39 cellular contexts compared by ENCODE assay signal in genomic region chr3:156801746-156802145, GRCh38. TPM values are rescaled to one million over a fixed set of nuclear protein-coding genes. Genes with fewer than 3 reads are reported as not detected.
"Had no signal": no experiment of that assay in that cellular context is flagged by ENCODE, and none has a peak within 500 bp of the region (broad histone marks: within the 10 kb centered on the region; RNA-seq: fewer than 3 reads in every experiment).

No MANE protein-coding gene starts in this region.

- H3K4me1 Mint-ChIP-seq: activated naive CD8-positive, alpha-beta T cell treated with anti-CD3 and anti-CD28 coated beads for 36 hours; central memory CD8-positive, alpha-beta T cell had no signal

- ATAC-seq: activated CD8-positive, alpha-beta T cell treated with anti-CD3 and anti-CD28 coated beads for 36 hours; activated naive CD4-positive, alpha-beta T cell treated with anti-CD3 and anti-CD28 coated beads, Interleukin-2, amount 50 U/mL, for 72 hours; activated T-cell treated with anti-CD3 and anti-CD28 coated beads, Interleukin-2, amount 50 U/mL, for 4 hours; activated T-cell treated with anti-CD3 and anti-CD28 coated beads, Interleukin-2, amount 50 U/mL, for 72 hours; activated T-helper 17 cell treated with anti-CD3 and anti-CD28 coated beads, Interleukin-2, amount 50 U/mL, for 72 hours; body of pancreas had no signal

- H3K27me3 ChIP-seq: adrenal gland, body of pancreas, brain microvascular endothelial cell, cardiac muscle cell had no signal

- H3K36me3 ChIP-seq: adrenal gland, brain microvascular endothelial cell, cardiac muscle cell had no signal

- H3K4me3 ChIP-seq: adrenal gland, body of pancreas, cardiac muscle cell had no signal

- H3K4me3 Mint-ChIP-seq: activated B cell treated with CpG ODN at 0.5 μM for 24 hours; activated CD4-positive, alpha-beta memory T cell treated with anti-CD3 and anti-CD28 coated beads for 36 hours; activated CD4-positive, alpha-beta T cell treated with anti-CD3 and anti-CD28 coated beads, Interleukin-2, amount 10 ng/mL, durations not matched to agents 24 days and 14 days; activated CD8-positive, alpha-beta T cell treated with anti-CD3 and anti-CD28 coated beads for 36 hours; activated naive CD4-positive, alpha-beta T cell treated with anti-CD3 and anti-CD28 coated beads for 36 hours; activated naive CD8-positive, alpha-beta T cell treated with anti-CD3 and anti-CD28 coated beads for 36 hours; activated T-cell treated with anti-CD3 and anti-CD28 coated beads, Interleukin-2, amount 50 U/mL, for 4 hours; activated T-cell treated with anti-CD3 and anti-CD28 coated beads, Interleukin-2, amount 50 U/mL, for 72 hours; activated T-helper 1 cell treated with anti-CD3 and anti-CD28 coated beads, Interleukin-12 subunit alpha, Interleukin-12 subunit beta, Interleukin-2, Interleukin-4 antibody, amounts not matched to agents 30 ng/mL and 10 ng/mL and 1 ng/mL, durations not matched to agents 14 hours and 24 hours and 36 hours; activated T-helper 17 cell treated with anti-CD3 and anti-CD28 coated beads, Interleukin-2, amount 50 U/mL, for 72 hours; central memory CD8-positive, alpha-beta T cell; T-helper 1 cell treated with Interleukin-12 subunit alpha and Interleukin-12 subunit beta and Interleukin-4 antibody, amounts not matched to agents 30 μg/mL and 1 μg/mL, for 36 hours; T-helper 2 cell treated with Interferon-gamma antibody and Interleukin-4, amounts not matched to agents 5 μg/mL and 100 μg/mL, for 36 hours had no signal

- FAIRE-seq: astrocyte, bronchial epithelial cell, TTC549 had no signal

- H3K4me1 ChIP-seq: adrenal gland, body of pancreas had no signal

- H3K27me3 Mint-ChIP-seq: activated B cell treated with CpG ODN at 0.5 μM for 24 hours; activated CD4-positive, alpha-beta memory T cell treated with anti-CD3 and anti-CD28 coated beads for 36 hours; activated CD4-positive, alpha-beta T cell treated with anti-CD3 and anti-CD28 coated beads, Interleukin-2, amount 10 ng/mL, durations not matched to agents 24 days and 14 days; activated CD8-positive, alpha-beta T cell treated with anti-CD3 and anti-CD28 coated beads for 36 hours; activated naive CD8-positive, alpha-beta T cell treated with anti-CD3 and anti-CD28 coated beads for 36 hours; activated T-helper 17 cell treated with anti-CD3 and anti-CD28 coated beads, Interleukin-2, amount 50 U/mL, for 72 hours; central memory CD8-positive, alpha-beta T cell had no signal

- H3K27ac Mint-ChIP-seq: activated B cell treated with CpG ODN at 0.5 μM for 24 hours; activated CD4-positive, alpha-beta memory T cell treated with anti-CD3 and anti-CD28 coated beads for 36 hours; activated CD4-positive, alpha-beta T cell treated with anti-CD3 and anti-CD28 coated beads, Interleukin-2, amount 10 ng/mL, durations not matched to agents 24 days and 14 days; activated CD8-positive, alpha-beta T cell treated with anti-CD3 and anti-CD28 coated beads for 36 hours; activated naive CD4-positive, alpha-beta T cell treated with anti-CD3 and anti-CD28 coated beads for 36 hours; activated naive CD4-positive, alpha-beta T cell treated with anti-CD3 and anti-CD28 coated beads, Interleukin-2, amount 50 U/mL, for 72 hours; activated naive CD8-positive, alpha-beta T cell treated with anti-CD3 and anti-CD28 coated beads for 36 hours; activated T-cell treated with anti-CD3 and anti-CD28 coated beads, Interleukin-2, amount 50 U/mL, for 72 hours; activated T-helper 1 cell treated with anti-CD3 and anti-CD28 coated beads, Interleukin-12 subunit alpha, Interleukin-12 subunit beta, Interleukin-2, Interleukin-4 antibody, amounts not matched to agents 30 ng/mL and 10 ng/mL and 1 ng/mL, durations not matched to agents 14 hours and 24 hours and 36 hours; activated T-helper 17 cell treated with anti-CD3 and anti-CD28 coated beads, Interleukin-2, amount 50 U/mL, for 72 hours; T-helper 1 cell treated with Interleukin-12 subunit alpha and Interleukin-12 subunit beta and Interleukin-4 antibody, amounts not matched to agents 30 μg/mL and 1 μg/mL, for 36 hours; T-helper 2 cell treated with Interferon-gamma antibody and Interleukin-4, amounts not matched to agents 5 μg/mL and 100 μg/mL, for 36 hours had no signal

- H3K27ac ChIP-seq: adrenal gland, body of pancreas, brain microvascular endothelial cell, cardiac muscle cell, VCaP had no signal

- DNase-seq: activated B cell treated with CpG ODN at 0.5 μM for 24 hours; activated CD4-positive, alpha-beta memory T cell treated with anti-CD3 and anti-CD28 coated beads for 36 hours; activated CD4-positive, alpha-beta T cell treated with anti-CD3 and anti-CD28 coated beads for 4 hours; activated CD4-positive, alpha-beta T cell treated with anti-CD3 and anti-CD28 coated beads, Interleukin-2, amount 10 ng/mL, durations not matched to agents 24 days and 14 days; activated CD4-positive, alpha-beta T cell treated with anti-CD3 and anti-CD28 coated beads, Interleukin-2, amount 50 U/mL, for 1 hour; activated CD4-positive, alpha-beta T cell treated with anti-CD3 and anti-CD28 coated beads, Interleukin-2, amount 50 U/mL, for 4 hours; activated CD4-positive, CD25-positive, alpha-beta regulatory T cell treated with anti-CD3 and anti-CD28 coated beads, Interleukin-2, amount 50 U/mL, for 72 hours; activated CD8-positive, alpha-beta memory T cell treated with anti-CD3 and anti-CD28 coated beads, Interleukin-2, amount 50 U/mL, for 4 hours; activated CD8-positive, alpha-beta T cell treated with anti-CD3 and anti-CD28 coated beads for 36 hours; activated effector memory CD4-positive, alpha-beta T cell treated with anti-CD3 and anti-CD28 coated beads, Interleukin-2, amount 50 U/mL, for 16 hours; activated gamma-delta T cell treated with Interleukin-2 at 50 U/mL for 16 hours; activated naive CD4-positive, alpha-beta T cell; activated naive CD4-positive, alpha-beta T cell treated with anti-CD3 and anti-CD28 coated beads for 36 hours; activated naive CD4-positive, alpha-beta T cell treated with anti-CD3 and anti-CD28 coated beads, Interleukin-2, amount 50 U/mL, for 16 hours; activated naive CD8-positive, alpha-beta T cell treated with anti-CD3 and anti-CD28 coated beads for 36 hours; activated T-cell treated with anti-CD3 and anti-CD28 coated beads for 4 hours; activated T-cell treated with anti-CD3 and anti-CD28 coated beads, Interleukin-2, amount 50 U/mL, for 1 hour; activated T-cell treated with anti-CD3 and anti-CD28 coated beads, Interleukin-2, amount 50 U/mL, for 4 hours; activated T-cell treated with anti-CD3 and anti-CD28 coated beads, Interleukin-2, amount 50 U/mL, for 72 hours; adrenal gland; amniotic stem cell; aorta; body of pancreas; brain microvascular endothelial cell; caudate nucleus; cerebellar nuclear complex; T-helper 2 cell; T-helper 9 cell had no signal

RNA-seq across cellular contexts. Expression of gene LEKR1, which starts 24.4 kb away (rescaled TPM):
- polyA plus RNA-seq: aorta had no signal
